In genomic region chr4:187128226-187128625, GRCh38 we compare ENCODE assay signal across 16 cellular contexts.
A peak's percentile ranks its signal among the peaks of the same experiment; 100 is the strongest.
DNase-seq lines count a peak whose midpoint lies in the region; ATAC-seq and TF ChIP-seq lines count a peak whose summit lies in the region.
"Had no signal": no experiment of that assay in that cellular context is flagged by ENCODE, and none has a peak within 500 bp of the region (broad histone marks: within the 10 kb centered on the region; RNA-seq: fewer than 3 reads in every experiment).

No MANE protein-coding gene starts in this region.

- intact Hi-C loops in OCI-LY7 (cut with micrococcal nuclease; ENCODE audit: unreplicated experiment) = no loop called here

- H3K27ac Mint-ChIP-seq in stimulated activated naive CD8-positive, alpha-beta T cell treated with anti-CD3 and anti-CD28 coated beads, Interleukin-15, amount 100 ng/mL, for 72 hours = no peak overlapping the region
- no peak overlapping the region for H3K27ac Mint-ChIP-seq in WTC11
- H3K27ac Mint-ChIP-seq: activated naive CD8-positive, alpha-beta T cell; B cell; memory B cell had no signal

- H4K20me1 ChIP-seq in OCI-LY7 (ENCODE audit: insufficient read depth, low read length) = no peaks in the 10 kb centered on the region

- H3K9me2 ChIP-seq in OCI-LY7 (ENCODE audit: insufficient read depth, low read length) = no peaks in the 10 kb centered on the region

- ATAC-seq in SK-N-SH treated with all-trans-retinoic acid at 6 μM for 48 hours (peak; percentile 37; the same call in 1 of the 3 replicates), WTC11 (no peak)
- ATAC-seq in stimulated activated naive CD8-positive, alpha-beta T cell treated with anti-CD3 and anti-CD28 coated beads, Interleukin-15, amount 100 ng/mL, for 72 hours = no peak
- ATAC-seq: activated CD4-positive, CD25-positive, alpha-beta regulatory T cell treated with anti-CD3 and anti-CD28 coated beads, Interleukin-2, amount 50 U/mL, for 24 hours had no signal

- peaks cover 3 to 30% of the 10 kb centered on the region in 2 donors for H3K9me3 Mint-ChIP-seq in stimulated activated naive CD8-positive, alpha-beta T cell treated with anti-CD3 and anti-CD28 coated beads, Interleukin-15, amount 100 ng/mL, for 72 hours
- no peaks in the 10 kb centered on the region; the same call in 1 of the 2 replicates for H3K9me3 Mint-ChIP-seq in WTC11

- CTCF ChIA-PET in WTC11 (lab: Charles Lee) = no interaction called here
- CTCF ChIA-PET in OCI-LY7 (lab: Charles Lee; ENCODE audit: unreplicated experiment) = no interaction called here

- no peaks in the 10 kb centered on the region for H3K79me2 ChIP-seq in OCI-LY7 (ENCODE audit: insufficient read depth, low read depth, low read length)

- BruUV-seq in OCI-LY7 (replicated peaks; lab: Mats Ljungman, UMichigan) = no TSS peak

- POLR2A ChIA-PET in WTC11 (lab: Charles Lee) = no interaction called here
- POLR2A ChIA-PET in OCI-LY7 (lab: Charles Lee) = no interaction called here

- H3K4me3 ChIP-seq in fibroblast of villous mesenchyme (ENCODE audit: low read depth, low read length) (no peak overlapping the region), OCI-LY7 (ENCODE audit: low read depth, low read length, poor library complexity, severe bottlenecking) (no peak overlapping the region)
- H3K4me3 ChIP-seq: ovary had no signal

- no peak overlapping the region for H2AFZ ChIP-seq in OCI-LY7 (ENCODE audit: low read length)

- H3K4me3 Mint-ChIP-seq in stimulated activated naive CD8-positive, alpha-beta T cell treated with anti-CD3 and anti-CD28 coated beads, Interleukin-15, amount 100 ng/mL, for 72 hours = no peak overlapping the region
- H3K4me3 Mint-ChIP-seq in WTC11 = no peak overlapping the region
- H3K4me3 Mint-ChIP-seq: activated naive CD8-positive, alpha-beta T cell; B cell; memory B cell had no signal

- peaks cover 10% of the 10 kb centered on the region for H3K4me1 ChIP-seq in OCI-LY7 (ENCODE audit: insufficient read depth, low read length, poor library complexity, severe bottlenecking)

- no peaks in the 10 kb centered on the region for H3K27me3 Mint-ChIP-seq in stimulated activated naive CD8-positive, alpha-beta T cell treated with anti-CD3 and anti-CD28 coated beads, Interleukin-15, amount 100 ng/mL, for 72 hours
- H3K27me3 Mint-ChIP-seq in WTC11 (ENCODE audit: low read depth) = no peaks in the 10 kb centered on the region
- H3K27me3 Mint-ChIP-seq: activated naive CD8-positive, alpha-beta T cell; B cell; memory B cell had no signal

- TF ChIP-seq CTCF in fibroblast of villous mesenchyme (IDR thresholded peaks at IDR 0.05; ENCODE audit: insufficient read depth, low read depth, low read length) = no peak
- no peak for TF ChIP-seq CTCF in WTC11 (IDR thresholded peaks at IDR 0.05)
- TF ChIP-seq CTCF in OCI-LY7 (conservative IDR thresholded peaks at IDR 0.05; ENCODE audit: low read length) = no peak

- no peaks in the 10 kb centered on the region for H3K36me3 ChIP-seq in OCI-LY7 (ENCODE audit: insufficient read depth, low read length)
- H3K36me3 ChIP-seq: ovary had no signal

- H3K27ac ChIP-seq in OCI-LY7 (ENCODE audit: low read depth, low read length, poor library complexity, severe bottlenecking) = no peak overlapping the region
- H3K27ac ChIP-seq: ovary had no signal

- no peaks in the 10 kb centered on the region for H3K4me1 Mint-ChIP-seq in stimulated activated naive CD8-positive, alpha-beta T cell treated with anti-CD3 and anti-CD28 coated beads, Interleukin-15, amount 100 ng/mL, for 72 hours
- H3K4me1 Mint-ChIP-seq in WTC11 = no peaks in the 10 kb centered on the region
- H3K4me1 Mint-ChIP-seq: B cell, memory B cell had no signal

- no peaks in the 10 kb centered on the region for H3K36me3 Mint-ChIP-seq in WTC11
- H3K36me3 Mint-ChIP-seq: activated naive CD8-positive, alpha-beta T cell; memory B cell had no signal

- H3K4me2 ChIP-seq in OCI-LY7 (ENCODE audit: low read length) = no peak overlapping the region

- DNase-seq in ELF-1 (ENCODE audit: low read depth, low spot score) = peak; percentile 4
- peak; percentile 3 for DNase-seq in fibroblast of villous mesenchyme (ENCODE audit: low read depth)
- peak; percentile 59 for DNase-seq in renal cortical epithelial cell (ENCODE audit: low read depth)
- DNase-seq in stimulated activated naive CD8-positive, alpha-beta T cell treated with anti-CD3 and anti-CD28 coated beads, Interleukin-15, amount 100 ng/mL, for 72 hours = no peak
- DNase-seq in WTC11 (ENCODE audit: low spot score) = no peak
- DNase-seq in foreskin melanocyte = no peak
- no peak for DNase-seq in OCI-LY7 (ENCODE audit: low spot score)
- DNase-seq: DND-41, NCI-H1092 treated with DMSO at 0.1 percent for 48 hours, ovary, SW 1271 had no signal

- peaks cover 7% of the 10 kb centered on the region; the same call in 1 of the 2 replicates for H3K9me3 ChIP-seq in OCI-LY7 (ENCODE audit: low read length)
- H3K9me3 ChIP-seq: ovary had no signal

TF ChIP-seq in SK-N-SH treated with all-trans-retinoic acid at 6 μM for 48 hours, 23 proteins besides CTCF, POLR2A, EP300 and RAD21:
- TF ChIP-seq ZFP30 (CRISPR knock-in tag; IDR thresholded peaks at IDR 0.05) = no peak
- TF ChIP-seq TCF4 (CRISPR knock-in tag; IDR thresholded peaks at IDR 0.05; ENCODE audit: borderline replicate concordance) = no peak
- TF ChIP-seq OSR1 (CRISPR knock-in tag; IDR thresholded peaks at IDR 0.05) = no peak
- TF ChIP-seq ESRRG (CRISPR knock-in tag; IDR thresholded peaks at IDR 0.05) = no peak
- no peak for TF ChIP-seq BACH2 (CRISPR knock-in tag; IDR thresholded peaks at IDR 0.05; ENCODE audit: borderline replicate concordance)
- 0 out of 2 replicates have a peak, but pooled peaks have one; percentile 12 for TF ChIP-seq ISL1 (CRISPR knock-in tag; IDR thresholded peaks at IDR 0.05)
- TF ChIP-seq ZC3H10 (CRISPR knock-in tag; IDR thresholded peaks at IDR 0.05) = no peak
- TF ChIP-seq, protein P1, sequence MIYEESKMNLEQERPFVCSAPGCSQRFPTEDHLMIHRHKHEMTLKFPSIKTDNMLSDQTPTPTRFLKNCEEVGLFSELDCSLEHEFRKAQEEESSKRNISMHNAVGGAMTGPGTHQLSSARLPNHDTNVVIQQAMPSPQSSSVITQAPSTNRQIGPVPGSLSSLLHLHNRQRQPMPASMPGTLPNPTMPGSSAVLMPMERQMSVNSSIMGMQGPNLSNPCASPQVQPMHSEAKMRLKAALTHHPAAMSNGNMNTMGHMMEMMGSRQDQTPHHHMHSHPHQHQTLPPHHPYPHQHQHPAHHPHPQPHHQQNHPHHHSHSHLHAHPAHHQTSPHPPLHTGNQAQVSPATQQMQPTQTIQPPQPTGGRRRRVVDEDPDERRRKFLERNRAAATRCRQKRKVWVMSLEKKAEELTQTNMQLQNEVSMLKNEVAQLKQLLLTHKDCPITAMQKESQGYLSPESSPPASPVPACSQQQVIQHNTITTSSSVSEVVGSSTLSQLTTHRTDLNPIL (CRISPR knock-in tag; IDR thresholded peaks at IDR 0.05; ENCODE audit: low read depth) = no peak
TF ChIP-seq in SK-N-SH treated with all-trans-retinoic acid at 6 μM for 48 hours: peak in this region for 1.

TF ChIP-seq in WTC11, 78 proteins besides CTCF, POLR2A, EP300 and RAD21:
- TF ChIP-seq KAT7 (CRISPR knock-in tag; IDR thresholded peaks at IDR 0.05; ENCODE audit: borderline replicate concordance) (no peak), NR3C1 (CRISPR knock-in tag; conservative IDR thresholded peaks at IDR 0.05; ENCODE audit: low read depth) (no peak), JUN (CRISPR knock-in tag; IDR thresholded peaks at IDR 0.05) (no peak), JAZF1 (CRISPR knock-in tag; IDR thresholded peaks at IDR 0.05) (no peak), TCF7 (CRISPR knock-in tag; IDR thresholded peaks at IDR 0.05; ENCODE audit: low read depth) (no peak), ZNF263 (CRISPR knock-in tag; IDR thresholded peaks at IDR 0.05; ENCODE audit: low read depth) (no peak), ATF1 (CRISPR knock-in tag; IDR thresholded peaks at IDR 0.05) (no peak), ZNF317 (CRISPR knock-in tag; IDR thresholded peaks at IDR 0.05; ENCODE audit: borderline replicate concordance, low read depth) (no peak)
- TF ChIP-seq, protein P2, sequence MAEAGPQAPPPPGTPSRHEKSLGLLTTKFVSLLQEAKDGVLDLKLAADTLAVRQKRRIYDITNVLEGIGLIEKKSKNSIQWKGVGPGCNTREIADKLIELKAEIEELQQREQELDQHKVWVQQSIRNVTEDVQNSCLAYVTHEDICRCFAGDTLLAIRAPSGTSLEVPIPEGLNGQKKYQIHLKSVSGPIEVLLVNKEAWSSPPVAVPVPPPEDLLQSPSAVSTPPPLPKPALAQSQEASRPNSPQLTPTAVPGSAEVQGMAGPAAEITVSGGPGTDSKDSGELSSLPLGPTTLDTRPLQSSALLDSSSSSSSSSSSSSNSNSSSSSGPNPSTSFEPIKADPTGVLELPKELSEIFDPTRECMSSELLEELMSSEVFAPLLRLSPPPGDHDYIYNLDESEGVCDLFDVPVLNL (CRISPR knock-in tag; IDR thresholded peaks at IDR 0.05; ENCODE audit: borderline replicate concordance, low read depth) = no peak
- TF ChIP-seq, protein P3, sequence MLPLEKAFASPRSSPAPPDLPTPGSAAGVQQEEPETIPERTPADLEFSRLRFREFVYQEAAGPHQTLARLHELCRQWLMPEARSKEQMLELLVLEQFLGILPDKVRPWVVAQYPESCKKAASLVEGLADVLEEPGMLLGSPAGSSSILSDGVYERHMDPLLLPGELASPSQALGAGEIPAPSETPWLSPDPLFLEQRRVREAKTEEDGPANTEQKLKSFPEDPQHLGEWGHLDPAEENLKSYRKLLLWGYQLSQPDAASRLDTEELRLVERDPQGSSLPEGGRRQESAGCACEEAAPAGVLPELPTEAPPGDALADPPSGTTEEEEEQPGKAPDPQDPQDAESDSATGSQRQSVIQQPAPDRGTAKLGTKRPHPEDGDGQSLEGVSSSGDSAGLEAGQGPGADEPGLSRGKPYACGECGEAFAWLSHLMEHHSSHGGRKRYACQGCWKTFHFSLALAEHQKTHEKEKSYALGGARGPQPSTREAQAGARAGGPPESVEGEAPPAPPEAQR (CRISPR knock-in tag; IDR thresholded peaks at IDR 0.05) = no peak

Comparison
In these comparisons a context has a peak if more than half of its experiments do, and no peak if none do; other contexts are left out.
1. DNase-seq: peak in ELF-1 (single experiment), fibroblast of villous mesenchyme (single experiment) and renal cortical epithelial cell (single experiment); none in stimulated activated naive CD8-positive, alpha-beta T cell treated with anti-CD3 and anti-CD28 coated beads, Interleukin-15, amount 100 ng/mL, for 72 hours (0 of 2), WTC11 (single experiment), foreskin melanocyte (single experiment) and OCI-LY7 (single experiment).